In the genomic region with DNA sequence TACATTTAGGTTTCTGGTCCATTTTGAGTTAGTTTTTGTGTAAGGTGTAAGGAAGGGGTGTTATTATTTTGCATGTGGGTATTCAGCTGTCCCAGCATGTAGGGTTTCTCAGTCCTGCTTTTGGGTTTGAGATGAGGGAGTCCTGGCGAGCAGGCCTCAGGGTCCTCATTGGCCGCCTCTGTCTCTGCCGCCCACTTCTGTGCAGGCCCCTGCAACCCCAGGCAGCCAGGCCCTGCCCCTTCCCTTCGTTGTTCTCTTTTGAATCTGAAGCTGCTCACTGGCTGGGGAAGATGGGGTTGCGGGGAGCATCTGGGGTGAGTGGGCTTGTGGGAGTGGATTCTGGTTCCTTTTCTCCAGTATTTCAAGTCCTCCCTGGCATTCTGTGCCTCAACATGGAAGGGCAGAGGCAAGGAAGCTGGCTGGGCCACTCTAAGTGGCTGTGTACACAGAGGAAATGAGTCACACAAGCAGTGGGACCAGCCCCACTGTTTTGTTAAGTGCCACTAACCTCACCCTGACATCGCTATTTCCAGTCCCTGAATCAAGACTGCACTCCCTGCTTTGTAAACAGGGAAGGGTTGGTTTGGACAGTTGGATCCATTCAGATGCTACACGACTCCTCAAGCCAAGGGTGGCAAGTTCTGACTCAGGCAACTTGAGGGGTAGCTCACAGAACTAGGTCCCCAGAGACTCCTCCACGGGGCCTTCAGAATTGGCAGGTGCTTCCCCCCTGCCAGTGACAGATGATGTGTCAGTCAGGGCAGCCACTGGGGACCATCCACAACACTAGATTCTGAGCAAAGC, we compare ENCODE assay signal across 7 cellular contexts. TPM values are rescaled to one million over a fixed set of nuclear protein-coding genes. Genes with fewer than 3 reads are reported as not detected.
DNase-seq lines count a peak whose midpoint lies in the region; ATAC-seq and TF ChIP-seq lines count a peak whose summit lies in the region.
"Not testable (repeated sequence)": the region's sequence is repeated elsewhere in the genome, so short reads cannot be mapped to it uniquely, and the experiment has no call there.

No MANE protein-coding gene starts in this region.

- H3K4me3 ChIP-seq in HCT116 (replicated peaks in 1 of 2; ENCODE audit: low read depth in 1 of 2, low read length in 2 of 2); fibroblast of mammary gland (ENCODE audit: control insufficient read depth, low read depth, low read length): not testable (repeated sequence)

- H3K4me2 ChIP-seq in HCT116 (ENCODE audit: low read length) = peak overlapping the region; percentile 67

- CTCF ChIA-PET in HCT116 (lab: Charles Lee); activated CD8-positive, alpha-beta T cell treated with anti-CD3 and anti-CD28 coated beads, Interleukin-2, amount 10 ng/mL, durations not matched to agents 7 days and 5 days (lab: Charles Lee): not testable (repeated sequence)

- H4K20me1 ChIP-seq in HCT116 (ENCODE audit: insufficient read depth) = not testable (repeated sequence)

- not testable (repeated sequence) for H3K9me3 ChIP-seq in HCT116 (ENCODE audit: control insufficient read depth in 1 of 2, insufficient read depth in 1 of 2, low read depth in 1 of 2, low read length in 2 of 2)

- H3K4me1 Mint-ChIP-seq in activated CD8-positive, alpha-beta T cell treated with anti-CD3 and anti-CD28 coated beads, Interleukin-2, amount 10 ng/mL, durations not matched to agents 7 days and 5 days (ENCODE audit: low read depth) = peaks cover 18% of the 10 kb centered on the region
- H3K4me1 Mint-ChIP-seq in nephron progenitor cell = peaks cover 12% of the 10 kb centered on the region

- not testable (repeated sequence) for TF ChIP-seq POLR2A in HCT116 (IDR thresholded peaks at IDR 0.05; ENCODE audit: borderline replicate concordance, extremely low read depth, insufficient read depth, insufficient read length)

- BruUV-seq in HCT116 (replicated peaks; lab: Mats Ljungman, UMichigan) = not testable (repeated sequence)

- TF ChIP-seq CTCF in HCT116 (IDR thresholded peaks at IDR 0.05 in 2 of 3, conservative IDR thresholded peaks at IDR 0.05 in 1 of 3; ENCODE audit: borderline replicate concordance in 1 of 3, insufficient read depth in 1 of 3, low read depth in 2 of 3, low read length in 2 of 3); fibroblast of mammary gland (conservative IDR thresholded peaks at IDR 0.05; ENCODE audit: control insufficient read depth, insufficient read depth, low read depth, low read length); nephron progenitor cell (IDR thresholded peaks at IDR 0.05): not testable (repeated sequence)

- peaks cover 6 to 19% of the 10 kb centered on the region in 2 experiments for H3K4me1 ChIP-seq in HCT116 (ENCODE audit: control insufficient read depth in 1 of 2, insufficient read depth in 2 of 2, low read length in 2 of 2)

- H3K9me2 ChIP-seq in HCT116 (ENCODE audit: insufficient read depth) = not testable (repeated sequence)

- not testable (repeated sequence) for H3K9me3 Mint-ChIP-seq in activated CD8-positive, alpha-beta T cell treated with anti-CD3 and anti-CD28 coated beads, Interleukin-2, amount 10 ng/mL, durations not matched to agents 7 days and 5 days (ENCODE audit: insufficient read depth); nephron progenitor cell

- H3K27ac ChIP-seq in HCT116 (ENCODE audit: low read depth, low read length) = peak overlapping the region; percentile 47; the same call in 1 of the 2 replicates

- not testable (repeated sequence) for H3K36me3 ChIP-seq in HCT116 (ENCODE audit: control insufficient read depth in 1 of 2, insufficient read depth in 2 of 2, low read length in 2 of 2)

- TF ChIP-seq RAD21 in HCT116 (IDR thresholded peaks at IDR 0.05; ENCODE audit: low read depth) = not testable (repeated sequence)

- RAD21 ChIA-PET in HCT116 (lab: Charles Lee; ENCODE audit: low non-redundant PET in 1 of 2, low total read pairs in 2 of 2, uncharacterized antibody in 2 of 2, unreplicated experiment in 2 of 2) = not testable (repeated sequence)

- not testable (repeated sequence) for H2AFZ ChIP-seq in HCT116 (ENCODE audit: low read depth, low read length, poor library complexity, severe bottlenecking)

- peak overlapping the region; percentile 38 for H3K9ac ChIP-seq in HCT116 (ENCODE audit: low read length)

- not testable (repeated sequence) for H3K27me3 Mint-ChIP-seq in activated CD8-positive, alpha-beta T cell treated with anti-CD3 and anti-CD28 coated beads, Interleukin-2, amount 10 ng/mL, durations not matched to agents 7 days and 5 days (ENCODE audit: low read depth); nephron progenitor cell (ENCODE audit: low read depth, poor library complexity)

- DNase-seq in HCT116 (ENCODE audit: low read depth, low spot score) = peak; percentile 50
- DNase-seq in NK-92 treated with Interleukin-12 subunit alpha and Interleukin-12 subunit beta, amount 100 ng/mL, for 24 hours (lab: John Stamatoyannopoulos, UW) = peak; percentile 38
- peak; percentile 66 for DNase-seq in activated CD8-positive, alpha-beta T cell treated with anti-CD3 and anti-CD28 coated beads, Interleukin-2, amount 10 ng/mL, durations not matched to agents 7 days and 5 days
- peak; percentile 25 for DNase-seq in fibroblast of mammary gland (ENCODE audit: low read depth)
- DNase-seq in nephron progenitor cell = not testable (repeated sequence)

- peaks cover 21% of the 10 kb centered on the region for H3K36me3 Mint-ChIP-seq in activated CD8-positive, alpha-beta T cell treated with anti-CD3 and anti-CD28 coated beads, Interleukin-2, amount 10 ng/mL, durations not matched to agents 7 days and 5 days (ENCODE audit: low read depth)
- H3K36me3 Mint-ChIP-seq in nephron progenitor cell (ENCODE audit: low read depth) = not testable (repeated sequence)

- not testable (repeated sequence) for H3K79me2 ChIP-seq in HCT116 (ENCODE audit: insufficient read depth, low read length)

- intact Hi-C loops in HCT116 (cut with micrococcal nuclease) = not testable (repeated sequence)

- POLR2A ChIA-PET in HCT116 (lab: Charles Lee); activated CD8-positive, alpha-beta T cell treated with anti-CD3 and anti-CD28 coated beads, Interleukin-2, amount 10 ng/mL, durations not matched to agents 7 days and 5 days (lab: Charles Lee): not testable (repeated sequence)

- H3K27ac Mint-ChIP-seq in activated CD8-positive, alpha-beta T cell treated with anti-CD3 and anti-CD28 coated beads, Interleukin-2, amount 10 ng/mL, durations not matched to agents 7 days and 5 days = peak overlapping the region; percentile 85
- peak overlapping the region; percentile 58 for H3K27ac Mint-ChIP-seq in nephron progenitor cell

- not testable (repeated sequence) for H3K27me3 ChIP-seq in HCT116 (ENCODE audit: insufficient read depth, low read length)

- H3K4me3 Mint-ChIP-seq in activated CD8-positive, alpha-beta T cell treated with anti-CD3 and anti-CD28 coated beads, Interleukin-2, amount 10 ng/mL, durations not matched to agents 7 days and 5 days; nephron progenitor cell: not testable (repeated sequence)

- ATAC-seq in GM18502 (IDR thresholded peaks at IDR 0.05; ENCODE audit: poor library complexity, unreplicated experiment) = peak; percentile 87
- ATAC-seq in HCT116 = peak; percentile 95
- peak; percentile 59 for ATAC-seq in HG03558 (IDR thresholded peaks at IDR 0.05; ENCODE audit: extremely low read depth, unreplicated experiment)
- ATAC-seq in activated CD8-positive, alpha-beta T cell treated with anti-CD3 and anti-CD28 coated beads, Interleukin-2, amount 10 ng/mL, durations not matched to agents 7 days and 5 days = peak; percentile 96

TF ChIP-seq in HCT116, 20 proteins besides CTCF, POLR2A, EP300 and RAD21:
- TF ChIP-seq FOSL1 (IDR thresholded peaks at IDR 0.05; ENCODE audit: low read depth) (peak; percentile 84), CBX3 (IDR thresholded peaks at IDR 0.05; ENCODE audit: low read depth) (peak; percentile 79), POLR2AphosphoS5 (IDR thresholded peaks at IDR 0.05; ENCODE audit: low read depth, low read length) (peak; percentile 23; the same call in 1 of the 2 replicates), SP1 (IDR thresholded peaks at IDR 0.05; ENCODE audit: low read depth) (peak; percentile 52), JUND (IDR thresholded peaks at IDR 0.05) (peak; percentile 80)
- TF ChIP-seq, protein P1, sequence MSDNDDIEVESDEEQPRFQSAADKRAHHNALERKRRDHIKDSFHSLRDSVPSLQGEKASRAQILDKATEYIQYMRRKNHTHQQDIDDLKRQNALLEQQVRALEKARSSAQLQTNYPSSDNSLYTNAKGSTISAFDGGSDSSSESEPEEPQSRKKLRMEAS (IDR thresholded peaks at IDR 0.05) = peak; percentile 36; the same call in 1 of the 2 replicates

RNA-seq across cellular contexts. Expression of a gene that starts 28.8 kb away (rescaled TPM):
- total RNA-seq in HCT116 (2021; ENCODE audit: unreplicated experiment) = 32.8 TPM
- 14.3 and 14.6 TPM in 2 replicates for polyA plus RNA-seq in HCT116 (2012)
- 10 to 100 TPM; 50.5 to 52.7 TPM for total RNA-seq in activated CD8-positive, alpha-beta T cell treated with anti-CD3 and anti-CD28 coated beads, Interleukin-2, amount 10 ng/mL, durations not matched to agents 7 days and 5 days

RNA-seq across cellular contexts. Expression of a gene that starts 29.1 kb away (rescaled TPM):
- total RNA-seq in HCT116 (2021; ENCODE audit: unreplicated experiment) = 46.7 TPM
- 32.4 and 34.4 TPM in 2 replicates for polyA plus RNA-seq in HCT116 (2012)
- 100 to 1,000 TPM; 100 to 106 TPM for total RNA-seq in activated CD8-positive, alpha-beta T cell treated with anti-CD3 and anti-CD28 coated beads, Interleukin-2, amount 10 ng/mL, durations not matched to agents 7 days and 5 days
